8 cellular contexts compared by ENCODE assay signal in the genomic region with DNA sequence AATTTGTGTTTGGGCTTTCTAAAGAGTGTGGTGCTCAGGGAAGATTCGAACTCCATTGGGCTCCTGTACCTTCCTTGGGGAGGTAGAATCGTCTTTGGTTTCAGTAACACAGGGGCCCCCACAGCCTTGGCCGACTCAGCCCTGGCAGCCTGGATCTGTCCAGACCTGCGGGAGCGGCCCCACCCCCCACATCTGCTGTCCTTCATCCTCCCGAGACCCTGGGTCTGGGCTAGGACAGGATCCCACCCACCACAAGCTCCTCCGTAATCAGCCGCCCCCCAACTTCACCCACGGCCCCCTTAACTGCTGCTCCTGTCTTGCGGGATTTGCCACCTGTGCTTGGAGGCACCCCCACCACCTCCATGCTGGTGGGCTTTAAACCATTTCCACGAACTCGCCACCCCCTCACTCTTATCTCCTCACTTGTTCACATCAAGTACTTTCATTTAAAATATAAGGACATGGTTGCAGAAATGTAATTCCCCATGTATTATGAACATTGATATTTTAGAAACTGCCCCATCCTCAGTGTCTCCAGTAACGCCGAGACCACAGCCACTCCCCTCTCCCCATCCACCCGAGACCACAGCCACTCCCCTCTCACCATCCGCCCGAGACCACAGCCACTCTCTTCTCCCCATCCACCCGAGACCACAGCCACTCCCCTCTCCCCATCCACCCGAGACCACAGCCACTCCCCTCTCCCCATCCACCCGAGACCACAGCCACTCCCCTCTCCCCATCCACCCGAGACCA.
A peak's percentile ranks its signal among the peaks of the same experiment; 100 is the strongest.
DNase-seq lines count a peak whose midpoint lies in the region; ATAC-seq, FAIRE-seq and TF ChIP-seq lines count a peak whose summit lies in the region.
"Not testable (repeated sequence)": the region's sequence is repeated elsewhere in the genome, so short reads cannot be mapped to it uniquely, and the experiment has no call there.

No MANE protein-coding gene starts in this region.

- intact Hi-C loops in K562 (cut with micrococcal nuclease), result not testable (repeated sequence)

- in situ Hi-C loops in K562 (cut with MboI), result loop anchor here (5.0 kb wide), 1 partner anchor 294 kb away; no protein-coding TSS in a partner anchor

- H3K9me3 Mint-ChIP-seq in CD8-positive, alpha-beta memory T cell, result peaks cover 7 to 14% (median 11%) of the 10 kb centered on the region in 5 donors
- H3K9me3 Mint-ChIP-seq in T-helper 1 cell treated with Interleukin-12 subunit alpha and Interleukin-12 subunit beta and Interleukin-4 antibody, amounts not matched to agents 30 μg/mL and 1 μg/mL, for 36 hours, result peaks cover 10% of the 10 kb centered on the region
- not testable (repeated sequence) for H3K9me3 Mint-ChIP-seq in activated CD8-positive, alpha-beta memory T cell treated with anti-CD3 and anti-CD28 coated beads, Interleukin-2, amount 10 ng/mL, durations not matched to agents 7 days and 5 days (ENCODE audit: low read depth); endodermal cell

- TF ChIP-seq POLR2A in K562 (conservative IDR thresholded peaks at IDR 0.05), result not testable (repeated sequence)

- H3K56ac ChIP-seq in mesendoderm (ENCODE audit: low read length), result peak overlapping the region; percentile 87

- peak overlapping the region; percentile 76 for H3K4me2 ChIP-seq in K562 (ENCODE audit: insufficient read depth, low read length)
- not testable (repeated sequence) for H3K4me2 ChIP-seq in mesendoderm (ENCODE audit: low read length)

- not testable (repeated sequence) for H3K27ac ChIP-seq in CD8-positive, alpha-beta memory T cell (ENCODE audit: low read depth, low read length); HUES6 (ENCODE audit: low read depth, low read length)
- peak overlapping the region; percentile 58; the same call in 2 of the 3 replicates for H3K27ac ChIP-seq in K562 (ENCODE audit: extremely low read depth, low read depth, low read length)
- H3K27ac ChIP-seq in endodermal cell (ENCODE audit: low read depth, low read length), result peak overlapping the region; percentile 86
- peak overlapping the region; percentile 64 for H3K27ac ChIP-seq in mesendoderm (ENCODE audit: low read depth, low read length)

- H3K79me2 ChIP-seq in K562 (ENCODE audit: control insufficient read depth, insufficient read depth, low read length); mesendoderm (ENCODE audit: control insufficient read depth, insufficient read depth, low read length): not testable (repeated sequence)

- H3K36me3 ChIP-seq in CD8-positive, alpha-beta memory T cell (ENCODE audit: insufficient read depth, low read length); HUES6 (ENCODE audit: control insufficient read depth, insufficient read depth, low read length); K562 (ENCODE audit: control insufficient read depth, insufficient read depth, low read length); endodermal cell (ENCODE audit: control insufficient read depth, insufficient read depth, low read length); mesendoderm (ENCODE audit: control insufficient read depth, insufficient read depth, low read length): not testable (repeated sequence)

- peak in 3 of 5 donors; percentile 31 to 63 (median 56) for DNase-seq in CD8-positive, alpha-beta memory T cell
- DNase-seq in activated CD8-positive, alpha-beta memory T cell treated with anti-CD3 and anti-CD28 coated beads, Interleukin-2, amount 10 ng/mL, durations not matched to agents 7 days and 5 days; K562 (ENCODE audit: extremely low read depth in 1 of 4, low spot score in 3 of 4); mesendoderm: not testable (repeated sequence)
- DNase-seq in endodermal cell, result peak; percentile 58
- DNase-seq in stimulated activated naive CD4-positive, alpha-beta T cell (lab: John Stamatoyannopoulos, UW), result peak; percentile 14 to 52 (median 28)

- H3K4me3 ChIP-seq in CD8-positive, alpha-beta memory T cell (ENCODE audit: low read length); endodermal cell (ENCODE audit: low read length); mesendoderm (ENCODE audit: low read length): not testable (repeated sequence)
- H3K4me3 ChIP-seq in HUES6 (ENCODE audit: low read depth, low read length), result peak overlapping the region; percentile 6; the same call in 1 of the 2 replicates
- peak overlapping the region; percentile 27; the same call in 1 of the 2 replicates for H3K4me3 ChIP-seq in K562

- H3K27me3 ChIP-seq in CD8-positive, alpha-beta memory T cell (ENCODE audit: insufficient read depth, low read length, poor library complexity, severe bottlenecking); K562 (ENCODE audit: control insufficient read depth in 2 of 2, insufficient read depth in 2 of 2, low read length in 2 of 2); endodermal cell (ENCODE audit: control insufficient read depth, insufficient read depth, low read length, poor library complexity, severe bottlenecking); mesendoderm (ENCODE audit: insufficient read depth, low read length, poor library complexity): not testable (repeated sequence)
- H3K27me3 ChIP-seq in HUES6 (ENCODE audit: control insufficient read depth, insufficient read depth, low read length), result peaks cover 34% of the 10 kb centered on the region

- peak overlapping the region; percentile 84 for H4K8ac ChIP-seq in mesendoderm (ENCODE audit: low read depth, low read length)

- peaks cover 14 to 26% (median 19%) of the 10 kb centered on the region in 3 donors for H3K4me1 Mint-ChIP-seq in CD8-positive, alpha-beta memory T cell
- not testable (repeated sequence) for H3K4me1 Mint-ChIP-seq in T-helper 1 cell treated with Interleukin-12 subunit alpha and Interleukin-12 subunit beta and Interleukin-4 antibody, amounts not matched to agents 30 μg/mL and 1 μg/mL, for 36 hours (ENCODE audit: low read depth); activated CD8-positive, alpha-beta memory T cell treated with anti-CD3 and anti-CD28 coated beads, Interleukin-2, amount 10 ng/mL, durations not matched to agents 7 days and 5 days
- peaks cover 36% of the 10 kb centered on the region for H3K4me1 Mint-ChIP-seq in endodermal cell

- H3K79me1 ChIP-seq in mesendoderm (ENCODE audit: low read length), result not testable (repeated sequence)

- CTCF ChIA-PET in CD8-positive, alpha-beta memory T cell (lab: Charles Lee); activated CD8-positive, alpha-beta memory T cell treated with anti-CD3 and anti-CD28 coated beads, Interleukin-2, amount 10 ng/mL, durations not matched to agents 7 days and 5 days (lab: Charles Lee); K562 (lab: Yijun Ruan, JAX; ENCODE audit: low intra/inter-chr PET ratio): not testable (repeated sequence)

- not testable (repeated sequence) for ATAC-seq in activated CD8-positive, alpha-beta memory T cell treated with anti-CD3 and anti-CD28 coated beads, Interleukin-2, amount 10 ng/mL, durations not matched to agents 7 days and 5 days
- 0 out of 3 replicates have a peak, but pooled peaks have one; percentile 6 for ATAC-seq in K562

- 6% methylated on average over 11 of the region's 21 CpGs for WGBS in K562 (ENCODE audit: insufficient coverage, low coverage, missing lambda C conversion rate)
- 65 to 76% methylated on average over 4 to 19 of the region's 21 CpGs for WGBS in endodermal cell (ENCODE audit: insufficient coverage in 1 of 2, insufficient read length in 1 of 2), 2 experiments
- WGBS in mesendoderm (ENCODE audit: extremely low coverage, insufficient coverage, low lambda C conversion rate), result no CpG with 5 or more reads among the region's 21 CpGs

- peak overlapping the region; percentile 80 for H3K23ac ChIP-seq in mesendoderm (ENCODE audit: low read length)

- not testable (repeated sequence) for TF ChIP-seq CTCF in K562 (IDR thresholded peaks at IDR 0.05 in 2 of 3, conservative IDR thresholded peaks at IDR 0.05 in 1 of 3; ENCODE audit: insufficient read depth in 2 of 3, low read depth in 1 of 3, low read length in 3 of 3); endodermal cell (conservative IDR thresholded peaks at IDR 0.05)

- H3K9me1 ChIP-seq in K562 (ENCODE audit: control insufficient read depth, insufficient read depth, low read length), result not testable (repeated sequence)

- not testable (repeated sequence) for H3K27me3 Mint-ChIP-seq in CD8-positive, alpha-beta memory T cell; T-helper 1 cell treated with Interleukin-12 subunit alpha and Interleukin-12 subunit beta and Interleukin-4 antibody, amounts not matched to agents 30 μg/mL and 1 μg/mL, for 36 hours (ENCODE audit: low read depth); activated CD8-positive, alpha-beta memory T cell treated with anti-CD3 and anti-CD28 coated beads, Interleukin-2, amount 10 ng/mL, durations not matched to agents 7 days and 5 days; endodermal cell (ENCODE audit: insufficient read depth)

- not testable (repeated sequence) for H4K20me1 ChIP-seq in K562 (replicated peaks; ENCODE audit: control insufficient read depth, insufficient read depth, low read length)

- not testable (repeated sequence) for H4K5ac ChIP-seq in mesendoderm (ENCODE audit: low read length)

- H3K9ac ChIP-seq in HUES6 (ENCODE audit: low read length) (peak overlapping the region; percentile 48), K562 (ENCODE audit: insufficient read depth in 1 of 2, low read depth in 2 of 2, low read length in 2 of 2) (peak overlapping the region; percentile 26 to 45; a peak in 3 of 4 replicates), endodermal cell (ENCODE audit: extremely low read depth, low read length, poor library complexity, severe bottlenecking) (peak overlapping the region; percentile 89), mesendoderm (ENCODE audit: low read length) (peak overlapping the region; percentile 8)

- not testable (repeated sequence) for TF ChIP-seq EP300 in K562 (IDR thresholded peaks at IDR 0.05; ENCODE audit: low read length)

- not testable (repeated sequence) for H2AFZ ChIP-seq in K562 (ENCODE audit: low read depth, low read length)

- not testable (repeated sequence) for TF ChIP-seq RAD21 in K562 (CRISPR knock-in tag; conservative IDR thresholded peaks at IDR 0.05 in 1 of 2, IDR thresholded peaks at IDR 0.05 in 1 of 2)

- H3K4me1 ChIP-seq in CD8-positive, alpha-beta memory T cell (ENCODE audit: insufficient read depth, low read length), result not testable (repeated sequence)
- H3K4me1 ChIP-seq in HUES6 (ENCODE audit: control insufficient read depth, insufficient read depth, low read length) (peaks cover 55% of the 10 kb centered on the region), K562 (replicated peaks in 1 of 2; ENCODE audit: control insufficient read depth in 2 of 2, insufficient read depth in 2 of 2, low read length in 2 of 2) (peaks cover 22 to 59% of the 10 kb centered on the region in 2 experiments), endodermal cell (ENCODE audit: control insufficient read depth, insufficient read depth, low read length) (peaks cover 11% of the 10 kb centered on the region), mesendoderm (ENCODE audit: control insufficient read depth, low read depth, low read length) (peaks cover 11% of the 10 kb centered on the region)

- not testable (repeated sequence) for BruUV-seq in K562 (replicated peaks; lab: Mats Ljungman, UMichigan)

- not testable (repeated sequence) for H3K9me3 ChIP-seq in CD8-positive, alpha-beta memory T cell (ENCODE audit: low read length); HUES6 (ENCODE audit: control insufficient read depth, insufficient read depth, low read depth, low read length); K562 (replicated peaks; ENCODE audit: control insufficient read depth, insufficient read depth, low read depth, low read length); endodermal cell (ENCODE audit: control insufficient read depth, low read length)

- POLR2A ChIA-PET in CD8-positive, alpha-beta memory T cell (lab: Charles Lee); K562 (lab: Yijun Ruan, JAX): not testable (repeated sequence)

- not testable (repeated sequence) for H2AK5ac ChIP-seq in mesendoderm (ENCODE audit: low read length)

- peak overlapping the region in 4 of 7 donors; percentile 26 to 79 (median 48) for H3K4me3 Mint-ChIP-seq in CD8-positive, alpha-beta memory T cell
- not testable (repeated sequence) for H3K4me3 Mint-ChIP-seq in T-helper 1 cell treated with Interleukin-12 subunit alpha and Interleukin-12 subunit beta and Interleukin-4 antibody, amounts not matched to agents 30 μg/mL and 1 μg/mL, for 36 hours; activated CD8-positive, alpha-beta memory T cell treated with anti-CD3 and anti-CD28 coated beads, Interleukin-2, amount 10 ng/mL, durations not matched to agents 7 days and 5 days
- peak overlapping the region; percentile 53 for H3K4me3 Mint-ChIP-seq in endodermal cell

- peak overlapping the region; percentile 93 for H2BK5ac ChIP-seq in mesendoderm (ENCODE audit: low read length)

- not testable (repeated sequence) for H2BK15ac ChIP-seq in mesendoderm (replicated peaks; ENCODE audit: low read depth)

- H3K36me3 Mint-ChIP-seq in CD8-positive, alpha-beta memory T cell; T-helper 1 cell treated with Interleukin-12 subunit alpha and Interleukin-12 subunit beta and Interleukin-4 antibody, amounts not matched to agents 30 μg/mL and 1 μg/mL, for 36 hours (ENCODE audit: low read depth); activated CD8-positive, alpha-beta memory T cell treated with anti-CD3 and anti-CD28 coated beads, Interleukin-2, amount 10 ng/mL, durations not matched to agents 7 days and 5 days; endodermal cell (ENCODE audit: low read depth): not testable (repeated sequence)

- not testable (repeated sequence) for FAIRE-seq in K562 (lab: Jason Lieb, UNC)

- peak overlapping the region; percentile 6 for H3K18ac ChIP-seq in mesendoderm (ENCODE audit: low read length)

- H2BK120ac ChIP-seq in mesendoderm (ENCODE audit: low read depth, low read length), result peak overlapping the region; percentile 75

- H3K27ac Mint-ChIP-seq in CD8-positive, alpha-beta memory T cell, result peak overlapping the region in 6 of 8 donors; percentile 39 to 90 (median 78)
- H3K27ac Mint-ChIP-seq in T-helper 1 cell treated with Interleukin-12 subunit alpha and Interleukin-12 subunit beta and Interleukin-4 antibody, amounts not matched to agents 30 μg/mL and 1 μg/mL, for 36 hours, result peak overlapping the region; percentile 73
- H3K27ac Mint-ChIP-seq in activated CD8-positive, alpha-beta memory T cell treated with anti-CD3 and anti-CD28 coated beads, Interleukin-2, amount 10 ng/mL, durations not matched to agents 7 days and 5 days, result peak overlapping the region; percentile 57
- H3K27ac Mint-ChIP-seq in endodermal cell, result peak overlapping the region; percentile 98

- H3K4ac ChIP-seq in mesendoderm (ENCODE audit: low read depth, low read length), result peak overlapping the region; percentile 56

Comparison
In these comparisons a context has a peak if more than half of its experiments do, and no peak if none do; other contexts are left out.
1. H3K9ac ChIP-seq: peak in every context shown above with its lines; median percentile 89 in endodermal cell; 48 in HUES6; 36 in K562; 8 in mesendoderm.